22 cellular contexts compared by ENCODE assay signal in the genomic region with DNA sequence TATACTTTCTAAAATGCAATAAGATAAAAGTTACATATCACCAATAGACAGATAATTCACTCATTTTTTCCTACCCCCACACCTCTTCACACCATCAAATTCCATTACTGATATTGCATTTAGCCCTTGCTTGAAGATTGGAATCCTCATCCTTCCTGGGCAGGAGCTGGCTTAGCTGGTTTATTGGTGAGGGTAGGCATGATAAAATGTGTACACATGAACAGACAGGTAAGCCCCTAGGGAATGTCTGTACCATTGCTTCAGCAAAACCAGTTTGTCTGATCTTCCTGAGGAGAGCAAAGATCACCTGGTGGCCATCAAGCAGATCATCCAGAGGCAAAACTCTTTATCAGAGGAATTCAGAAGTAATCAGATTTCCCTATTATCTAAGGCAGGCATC. TPM values are rescaled to one million over a fixed set of nuclear protein-coding genes. Genes with fewer than 3 reads are reported as not detected.
"Had no signal": no experiment of that assay in that cellular context is flagged by ENCODE, and none has a peak within 500 bp of the region (broad histone marks: within the 10 kb centered on the region; RNA-seq: fewer than 3 reads in every experiment).

No MANE protein-coding gene starts in this region.

- H3K27me3 ChIP-seq: brain microvascular endothelial cell, transverse colon had no signal

- H3K36me3 ChIP-seq: brain microvascular endothelial cell, prostate gland, transverse colon had no signal

- H3K4me2 ChIP-seq: smooth muscle cell had no signal

- DNase-seq: activated CD4-positive, CD25-positive, alpha-beta regulatory T cell treated with anti-CD3 and anti-CD28 coated beads, Interleukin-2, amount 50 U/mL, for 72 hours; activated naive CD8-positive, alpha-beta T cell treated with anti-CD3 and anti-CD28 coated beads, Interleukin-2, amount 10 ng/mL, durations not matched to agents 7 days and 5 days; anterior cingulate cortex; brain microvascular endothelial cell; cerebellar nuclear complex; effector memory CD4-positive, alpha-beta T cell; erythroblast; hippocampal formation; nephron progenitor cell; right cardiac atrium; stimulated activated CD4-positive, alpha-beta T cell treated with anti-CD3 and anti-CD28 coated beads, Interleukin-4, amount 100 ng/mL, for 4 hours; stimulated activated CD8-positive, alpha-beta memory T cell treated with anti-CD3 and anti-CD28 coated beads, Interleukin-4, amount 100 ng/mL, for 48 hours; stimulated activated naive CD4-positive, alpha-beta T cell treated with Interleukin-2 at 50 U/mL for 16 hours; substantia nigra; transverse colon had no signal

- H3K27ac ChIP-seq: brain microvascular endothelial cell, prostate gland, transverse colon had no signal

- H3K9me3 ChIP-seq: prostate gland, transverse colon had no signal

- H3K4me1 ChIP-seq: prostate gland had no signal

- H3K4me3 ChIP-seq: prostate gland, smooth muscle cell, transverse colon had no signal

- ATAC-seq: right cardiac atrium had no signal

RNA-seq across cellular contexts. Expression of gene FABP7, which starts 6.8 kb away (rescaled TPM):
- total RNA-seq: activated CD8-positive, alpha-beta memory T cell treated with anti-CD3 and anti-CD28 coated beads for 36 hours; activated naive CD8-positive, alpha-beta T cell treated with anti-CD3 and anti-CD28 coated beads, Interleukin-2, amount 10 ng/mL, durations not matched to agents 7 days and 5 days; activated T-helper 1 cell treated with anti-CD3 and anti-CD28 coated beads, Interleukin-12 subunit alpha, Interleukin-12 subunit beta, Interleukin-2, Interleukin-4 antibody, amounts not matched to agents 30 ng/mL and 10 ng/mL and 1 ng/mL, durations not matched to agents 14 hours and 24 hours and 36 hours; glomerular endothelial cell; kidney epithelial cell; omental fat pad; prostate gland; smooth muscle cell had no signal
- polyA plus RNA-seq: smooth muscle cell had no signal
